Comparison of ENCODE assay signal across 20 cellular contexts in the genomic region with DNA sequence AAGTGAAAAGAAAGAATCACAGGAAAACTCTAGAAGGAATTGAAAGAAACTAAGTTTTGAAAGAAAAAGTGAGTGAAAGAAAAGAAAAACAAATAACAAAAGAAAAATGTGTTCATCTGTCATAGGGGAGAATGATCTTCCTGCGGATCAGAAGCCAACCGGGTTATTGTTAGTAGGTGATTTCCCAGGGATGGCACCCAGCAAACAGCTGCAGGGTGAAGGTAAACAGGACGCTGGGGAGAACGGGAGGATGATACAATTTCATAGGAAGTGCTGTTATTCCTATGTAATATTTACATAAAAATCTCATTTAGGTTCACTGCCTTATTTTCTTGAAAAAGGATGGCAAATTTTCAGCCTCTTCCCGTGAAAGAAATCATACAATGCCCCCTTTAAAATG.
A peak's percentile ranks its signal among the peaks of the same experiment; 100 is the strongest.
DNase-seq lines count a peak whose midpoint lies in the region; ATAC-seq and TF ChIP-seq lines count a peak whose summit lies in the region.
"Had no signal": no experiment of that assay in that cellular context is flagged by ENCODE, and none has a peak within 500 bp of the region (broad histone marks: within the 10 kb centered on the region; RNA-seq: fewer than 3 reads in every experiment).

No MANE protein-coding gene starts in this region.

- no peaks in the 10 kb centered on the region for H3K27me3 ChIP-seq in foreskin keratinocyte
- H3K27me3 ChIP-seq in neuronal stem cell (ENCODE audit: control insufficient read depth in 3 of 3, insufficient read depth in 3 of 3, low read depth in 1 of 3, low read length in 3 of 3), result peaks cover 0 to 6% (median 0%) of the 10 kb centered on the region in 3 experiments
- no peaks in the 10 kb centered on the region for H3K27me3 ChIP-seq in naive thymus-derived CD4-positive, alpha-beta T cell (ENCODE audit: control insufficient read depth in 2 of 2, insufficient read depth in 2 of 2, low read length in 2 of 2)
- H3K27me3 ChIP-seq: adrenal gland, gastrocnemius medialis, spleen, vagina had no signal

- peak overlapping the region; percentile 81 for H2AFZ ChIP-seq in neuronal stem cell (ENCODE audit: low read length)

- intact Hi-C loops in Calu3 (cut with micrococcal nuclease; ENCODE audit: unreplicated experiment), result no loop called here
- intact Hi-C loops in cardiac septum (cut with DNase I), result no loop called here
- intact Hi-C loops in naive thymus-derived CD4-positive, alpha-beta T cell (cut with micrococcal nuclease), result no loop called here

- CTCF ChIA-PET in Calu3 (lab: Charles Lee), result interaction anchor here (0.6 to 1.4 kb wide), 3 partner anchors 8 to 363 kb away, joined by 4 to 6 read pairs (median 5); no protein-coding TSS in a partner anchor
- CTCF ChIA-PET in naive thymus-derived CD4-positive, alpha-beta T cell (lab: Charles Lee), result no interaction called here

- no peaks in the 10 kb centered on the region for H3K9me3 ChIP-seq in neuronal stem cell (replicated peaks in 1 of 2; ENCODE audit: control insufficient read depth in 2 of 2, insufficient read depth in 1 of 2, low read depth in 1 of 2, low read length in 2 of 2)
- H3K9me3 ChIP-seq in naive thymus-derived CD4-positive, alpha-beta T cell (ENCODE audit: control insufficient read depth in 2 of 3, low read length in 3 of 3), result no peaks in the 10 kb centered on the region
- H3K9me3 ChIP-seq: adrenal gland, gastrocnemius medialis, spleen, vagina had no signal

- no peak overlapping the region for H3K18ac ChIP-seq in neuronal stem cell (ENCODE audit: low read length)

- no peak overlapping the region for H3K9ac ChIP-seq in neuronal stem cell (ENCODE audit: low read depth, low read length, poor library complexity)

- peak overlapping the region; percentile 5 for H3K27ac Mint-ChIP-seq in Calu3 (ENCODE audit: unreplicated experiment)
- no peak overlapping the region for H3K27ac Mint-ChIP-seq in naive thymus-derived CD4-positive, alpha-beta T cell
- H3K27ac Mint-ChIP-seq: activated CD8-positive, alpha-beta T cell treated with anti-CD3 and anti-CD28 coated beads, Interleukin-2, amount 10 ng/mL, durations not matched to agents 7 days and 5 days had no signal

- no peaks in the 10 kb centered on the region for H3K36me3 ChIP-seq in neuronal stem cell (replicated peaks in 1 of 2; ENCODE audit: control insufficient read depth in 2 of 2, insufficient read depth in 2 of 2, low read length in 2 of 2)
- no peaks in the 10 kb centered on the region for H3K36me3 ChIP-seq in naive thymus-derived CD4-positive, alpha-beta T cell (ENCODE audit: control insufficient read depth in 2 of 3, insufficient read depth in 3 of 3, low read length in 3 of 3)
- H3K36me3 ChIP-seq: adrenal gland, gastrocnemius medialis, spleen, vagina had no signal

- no peak overlapping the region for H3K4me2 ChIP-seq in neuronal stem cell (ENCODE audit: insufficient read depth, low read length, poor library complexity, severe bottlenecking)

- no CpG with 5 or more reads among the region's 5 CpGs for WGBS in neuronal stem cell (ENCODE audit: extremely low coverage in 2 of 2, insufficient read length in 2 of 2, insufficient replicate concordance in 1 of 2), 2 donors

- no peak overlapping the region for H2BK15ac ChIP-seq in neuronal stem cell (ENCODE audit: low read length)

- no peak overlapping the region for H3K14ac ChIP-seq in neuronal stem cell (ENCODE audit: low read length)

- H3K27ac ChIP-seq in foreskin keratinocyte (peak overlapping the region; percentile 10), neuronal stem cell (replicated peaks; ENCODE audit: low read length) (peak overlapping the region; percentile 17)
- H3K27ac ChIP-seq in naive thymus-derived CD4-positive, alpha-beta T cell (ENCODE audit: low read depth, low read length), result no peak overlapping the region
- H3K27ac ChIP-seq: adrenal gland, gastrocnemius medialis, spleen, vagina, VCaP had no signal

- no peak for DNase-seq in Calu3
- peak; percentile 2 for DNase-seq in NCI-H345 treated with DMSO at 0.1 percent for 48 hours (lab: John Stamatoyannopoulos, UW; ENCODE audit: unreplicated experiment)
- no peak for DNase-seq in foreskin keratinocyte
- DNase-seq in neuronal stem cell (ENCODE audit: low spot score), result no peak
- no peak for DNase-seq in cardiac septum (ENCODE audit: low spot score)
- DNase-seq in naive thymus-derived CD4-positive, alpha-beta T cell, result no peak
- DNase-seq in activated CD4-positive, alpha-beta T cell treated with anti-CD3 and anti-CD28 coated beads, Interleukin-2, amount 50 U/mL, for 4 hours, result no peak
- DNase-seq: activated CD8-positive, alpha-beta T cell treated with anti-CD3 and anti-CD28 coated beads, Interleukin-2, amount 10 ng/mL, durations not matched to agents 7 days and 5 days; adrenal gland; DMS153; gastrocnemius medialis; mesendoderm; NCI-H1105; NCI-H226; spleen; stimulated activated naive CD8-positive, alpha-beta T cell treated with anti-CD3 and anti-CD28 coated beads, Interleukin-15, Interleukin-2, amounts not matched to agents 100 U/mL and 50 U/mL, for 24 hours had no signal

- H3K9me3 Mint-ChIP-seq in Calu3 (ENCODE audit: low read depth, unreplicated experiment), result no peaks in the 10 kb centered on the region
- H3K9me3 Mint-ChIP-seq in naive thymus-derived CD4-positive, alpha-beta T cell, result no peaks in the 10 kb centered on the region

- H2BK120ac ChIP-seq in neuronal stem cell (ENCODE audit: low read depth, low read length), result no peak overlapping the region

- ATAC-seq in foreskin keratinocyte, result no peak
- no peak for ATAC-seq in naive thymus-derived CD4-positive, alpha-beta T cell
- ATAC-seq in GM19463 (IDR thresholded peaks at IDR 0.05; ENCODE audit: unreplicated experiment), result no peak
- ATAC-seq: activated CD8-positive, alpha-beta T cell treated with anti-CD3 and anti-CD28 coated beads, Interleukin-2, amount 10 ng/mL, durations not matched to agents 7 days and 5 days; gastrocnemius medialis; stimulated activated naive CD8-positive, alpha-beta T cell treated with anti-CD3 and anti-CD28 coated beads, Interleukin-15, Interleukin-2, amounts not matched to agents 100 U/mL and 50 U/mL, for 24 hours had no signal

- H2BK5ac ChIP-seq in neuronal stem cell (ENCODE audit: low read length), result no peak overlapping the region

- H3K4ac ChIP-seq in neuronal stem cell (ENCODE audit: low read length), result no peak overlapping the region

- H2AK5ac ChIP-seq in neuronal stem cell (ENCODE audit: low read depth, low read length), result no peak overlapping the region

- H3K27me3 Mint-ChIP-seq in Calu3 (ENCODE audit: unreplicated experiment), result no peaks in the 10 kb centered on the region
- peaks cover 0 to 19% (median 2%) of the 10 kb centered on the region in 5 donors for H3K27me3 Mint-ChIP-seq in naive thymus-derived CD4-positive, alpha-beta T cell

- H3K23ac ChIP-seq in neuronal stem cell (ENCODE audit: low read depth, low read length, poor library complexity), result no peak overlapping the region

- no peaks in the 10 kb centered on the region for H3K79me1 ChIP-seq in neuronal stem cell (ENCODE audit: low read depth, low read length)

- no peaks in the 10 kb centered on the region for H3K4me1 ChIP-seq in foreskin keratinocyte
- peaks cover 10% of the 10 kb centered on the region in 2 donors for H3K4me1 ChIP-seq in neuronal stem cell (ENCODE audit: control insufficient read depth in 2 of 2, insufficient read depth in 1 of 2, low read depth in 1 of 2, low read length in 2 of 2)
- no peaks in the 10 kb centered on the region for H3K4me1 ChIP-seq in naive thymus-derived CD4-positive, alpha-beta T cell (ENCODE audit: control insufficient read depth in 2 of 2, insufficient read depth in 2 of 2, low read length in 2 of 2)
- H3K4me1 ChIP-seq: adrenal gland, vagina had no signal

- no TSS peak for BruUV-seq in Calu3 (replicated peaks; lab: Mats Ljungman, UMichigan)

- POLR2A ChIA-PET in naive thymus-derived CD4-positive, alpha-beta T cell (lab: Charles Lee), result no interaction called here

- TF ChIP-seq CTCF in Calu3 (IDR thresholded peaks at IDR 0.05; ENCODE audit: unreplicated experiment) (no peak), foreskin keratinocyte (conservative IDR thresholded peaks at IDR 0.05) (no peak)

- peaks cover 4% of the 10 kb centered on the region for H3K36me3 Mint-ChIP-seq in Calu3 (ENCODE audit: insufficient read depth, unreplicated experiment)
- H3K36me3 Mint-ChIP-seq in naive thymus-derived CD4-positive, alpha-beta T cell, result no peaks in the 10 kb centered on the region

- H3K4me1 Mint-ChIP-seq in Calu3 (ENCODE audit: low read depth, unreplicated experiment), result peaks cover 49% of the 10 kb centered on the region
- H3K4me1 Mint-ChIP-seq in naive thymus-derived CD4-positive, alpha-beta T cell, result no peaks in the 10 kb centered on the region

- H3K4me3 ChIP-seq in neuronal stem cell (ENCODE audit: low read length in 2 of 2), result no peak overlapping the region
- no peak overlapping the region for H3K4me3 ChIP-seq in naive thymus-derived CD4-positive, alpha-beta T cell (ENCODE audit: low read length)
- H3K4me3 ChIP-seq: adrenal gland, gastrocnemius medialis, K562, spleen, vagina had no signal

- H4K8ac ChIP-seq in neuronal stem cell (ENCODE audit: low read depth, low read length), result no peak overlapping the region

- no peak overlapping the region for H2BK12ac ChIP-seq in neuronal stem cell (ENCODE audit: low read length)

- H3K4me3 Mint-ChIP-seq in Calu3 (ENCODE audit: low read depth, unreplicated experiment), result no peak overlapping the region
- no peak overlapping the region for H3K4me3 Mint-ChIP-seq in naive thymus-derived CD4-positive, alpha-beta T cell
- H3K4me3 Mint-ChIP-seq: activated CD8-positive, alpha-beta T cell treated with anti-CD3 and anti-CD28 coated beads, Interleukin-2, amount 10 ng/mL, durations not matched to agents 7 days and 5 days had no signal

- H4K91ac ChIP-seq in neuronal stem cell (ENCODE audit: low read depth, low read length, poor library complexity), result no peak overlapping the region
